In the genomic region with DNA sequence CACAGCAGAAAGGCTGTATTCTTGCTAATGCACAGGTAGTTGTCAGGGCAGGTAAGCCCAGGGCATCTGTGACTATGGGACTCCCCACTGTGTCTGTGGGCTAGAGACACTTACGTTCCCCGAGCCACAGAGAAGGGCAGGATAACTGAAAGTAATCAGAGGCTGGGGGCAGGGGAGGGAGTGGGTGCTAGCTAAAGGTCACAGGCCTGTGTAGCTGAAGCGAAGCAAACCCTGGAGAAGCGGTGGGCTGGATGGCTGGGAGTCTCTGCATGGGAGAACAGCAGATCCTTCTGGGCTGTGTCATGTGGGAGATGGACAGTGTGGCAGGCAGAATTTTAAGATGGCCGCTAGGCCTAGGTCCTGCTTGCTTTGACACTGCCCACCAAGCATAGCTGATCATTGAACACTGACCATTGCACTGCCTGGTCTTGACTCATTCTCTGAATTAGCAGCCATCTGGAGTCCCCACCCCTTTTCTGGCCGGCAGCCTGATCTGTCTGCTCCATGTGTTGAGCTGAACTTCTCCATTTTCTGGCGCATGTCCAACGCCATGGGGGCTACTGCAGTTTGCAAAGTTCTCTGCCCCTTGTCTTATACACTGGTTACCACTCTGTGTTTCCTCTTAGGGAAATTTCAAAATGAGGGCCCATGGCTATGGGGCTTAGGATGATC, we compare ENCODE assay signal across 21 cellular contexts.
DNase-seq lines count a peak whose midpoint lies in the region; TF ChIP-seq lines count a peak whose summit lies in the region.
"Had no signal": no experiment of that assay in that cellular context is flagged by ENCODE, and none has a peak within 500 bp of the region (broad histone marks: within the 10 kb centered on the region; RNA-seq: fewer than 3 reads in every experiment).

No MANE protein-coding gene starts in this region.

- no peaks in the 10 kb centered on the region for H3K4me1 Mint-ChIP-seq in glutamatergic neuron (ENCODE audit: low read depth, unreplicated experiment)

- intact Hi-C loops in posterior vena cava (cut with DNase I) = no loop called here

- H3K27me3 ChIP-seq in BE2C = no peaks in the 10 kb centered on the region
- H3K27me3 ChIP-seq: stomach, tibial artery had no signal

- peaks cover 6% of the 10 kb centered on the region for H3K27me3 Mint-ChIP-seq in glutamatergic neuron (ENCODE audit: unreplicated experiment)
- H3K27me3 Mint-ChIP-seq: CD4-positive, CD25-positive, alpha-beta regulatory T cell had no signal

- H3K4me1 ChIP-seq in BE2C = peaks cover 8% of the 10 kb centered on the region
- H3K4me1 ChIP-seq: prostate gland, tibial artery had no signal

- H3K27ac ChIP-seq in caudate nucleus (ENCODE audit: low read depth, low read length) = peak overlapping the region; percentile 11
- H3K27ac ChIP-seq: prostate gland, stomach, tibial artery, WERI-Rb-1 had no signal

- H3K9me3 Mint-ChIP-seq in glutamatergic neuron (ENCODE audit: unreplicated experiment) = peaks cover under 1% of the 10 kb centered on the region
- H3K9me3 Mint-ChIP-seq: activated CD4-positive, alpha-beta T cell treated with anti-CD3 and anti-CD28 coated beads, Interleukin-2, amount 10 ng/mL, durations not matched to agents 24 days and 14 days; activated naive CD4-positive, alpha-beta T cell treated with anti-CD3 and anti-CD28 coated beads, Interleukin-2, amount 10 ng/mL, durations not matched to agents 7 days and 5 days; activated T-cell treated with anti-CD3 and anti-CD28 coated beads, Interleukin-2, amount 50 U/mL, for 72 hours; CD4-positive, CD25-positive, alpha-beta regulatory T cell had no signal

- no peak for TF ChIP-seq CTCF in BE2C (IDR thresholded peaks at IDR 0.05; ENCODE audit: low read depth, low read length)
- no peak for TF ChIP-seq CTCF in glutamatergic neuron (IDR thresholded peaks at IDR 0.05; ENCODE audit: partially characterized antibody, unreplicated experiment)
- TF ChIP-seq CTCF in GM20000 (IDR thresholded peaks at IDR 0.05; ENCODE audit: extremely low read depth, missing control alignments) = no peak

- no peak overlapping the region for H3K4me3 Mint-ChIP-seq in glutamatergic neuron (ENCODE audit: unreplicated experiment)
- H3K4me3 Mint-ChIP-seq: activated CD4-positive, alpha-beta T cell treated with anti-CD3 and anti-CD28 coated beads, Interleukin-2, amount 10 ng/mL, durations not matched to agents 24 days and 14 days; activated naive CD4-positive, alpha-beta T cell treated with anti-CD3 and anti-CD28 coated beads, Interleukin-2, amount 10 ng/mL, durations not matched to agents 7 days and 5 days; activated T-cell treated with anti-CD3 and anti-CD28 coated beads, Interleukin-2, amount 50 U/mL, for 72 hours; CD4-positive, CD25-positive, alpha-beta regulatory T cell had no signal

- H3K27ac Mint-ChIP-seq in glutamatergic neuron (ENCODE audit: unreplicated experiment) = no peak overlapping the region
- H3K27ac Mint-ChIP-seq: activated CD4-positive, alpha-beta T cell treated with anti-CD3 and anti-CD28 coated beads, Interleukin-2, amount 10 ng/mL, durations not matched to agents 24 days and 14 days; activated naive CD4-positive, alpha-beta T cell treated with anti-CD3 and anti-CD28 coated beads, Interleukin-2, amount 10 ng/mL, durations not matched to agents 7 days and 5 days; activated T-cell treated with anti-CD3 and anti-CD28 coated beads, Interleukin-2, amount 50 U/mL, for 72 hours; CD4-positive, CD25-positive, alpha-beta regulatory T cell had no signal

- peak; percentile 85 for DNase-seq in BE2C
- peak; percentile 56 for DNase-seq in HT1080 (ENCODE audit: low read depth)
- DNase-seq in NCI-H69 (lab: John Stamatoyannopoulos, UW) = peak; percentile 24
- DNase-seq in caudate nucleus (lab: John Stamatoyannopoulos, UW) = no peak
- no peak for DNase-seq in NCI-H2171 treated with DMSO at 0.1 percent for 48 hours (lab: John Stamatoyannopoulos, UW)
- DNase-seq in glutamatergic neuron = no peak
- DNase-seq in posterior vena cava (ENCODE audit: low spot score) = no peak
- no peak for DNase-seq in GM20000 (ENCODE audit: low spot score)
- DNase-seq: activated CD4-positive, alpha-beta T cell treated with anti-CD3 and anti-CD28 coated beads, Interleukin-2, amount 10 ng/mL, durations not matched to agents 24 days and 14 days; activated naive CD4-positive, alpha-beta T cell treated with anti-CD3 and anti-CD28 coated beads, Interleukin-2, amount 10 ng/mL, durations not matched to agents 7 days and 5 days; activated T-cell treated with anti-CD3 and anti-CD28 coated beads, Interleukin-2, amount 50 U/mL, for 72 hours; CD4-positive, CD25-positive, alpha-beta regulatory T cell; dermis blood vessel endothelial cell; NCI-H1436; NCI-H2171; NCI-H526; SHP77; stomach; tibial artery; WERI-Rb-1 had no signal

- H3K36me3 Mint-ChIP-seq in glutamatergic neuron (ENCODE audit: unreplicated experiment) = no peaks in the 10 kb centered on the region
- H3K36me3 Mint-ChIP-seq: activated naive CD4-positive, alpha-beta T cell treated with anti-CD3 and anti-CD28 coated beads, Interleukin-2, amount 10 ng/mL, durations not matched to agents 7 days and 5 days; CD4-positive, CD25-positive, alpha-beta regulatory T cell had no signal

- H3K4me3 ChIP-seq in BE2C (ENCODE audit: low read depth, low read length) = no peak overlapping the region
- H3K4me3 ChIP-seq: prostate gland, stomach, tibial artery had no signal

- no peaks in the 10 kb centered on the region for H3K9me3 ChIP-seq in BE2C
- H3K9me3 ChIP-seq: prostate gland, stomach, tibial artery had no signal

- H3K36me3 ChIP-seq in BE2C = no peaks in the 10 kb centered on the region
- H3K36me3 ChIP-seq: prostate gland, WERI-Rb-1 had no signal

Comparison
In these comparisons a context has a peak if more than half of its experiments do, and no peak if none do; other contexts are left out.
1. DNase-seq: peak in BE2C (single experiment), HT1080 (single experiment) and NCI-H69 (single experiment); none in caudate nucleus (0 of 61), NCI-H2171 treated with DMSO at 0.1 percent for 48 hours (single experiment), glutamatergic neuron (single experiment), posterior vena cava (single experiment) and GM20000 (single experiment).